ENCODE assay signal across 8 cellular contexts in the genomic region with DNA sequence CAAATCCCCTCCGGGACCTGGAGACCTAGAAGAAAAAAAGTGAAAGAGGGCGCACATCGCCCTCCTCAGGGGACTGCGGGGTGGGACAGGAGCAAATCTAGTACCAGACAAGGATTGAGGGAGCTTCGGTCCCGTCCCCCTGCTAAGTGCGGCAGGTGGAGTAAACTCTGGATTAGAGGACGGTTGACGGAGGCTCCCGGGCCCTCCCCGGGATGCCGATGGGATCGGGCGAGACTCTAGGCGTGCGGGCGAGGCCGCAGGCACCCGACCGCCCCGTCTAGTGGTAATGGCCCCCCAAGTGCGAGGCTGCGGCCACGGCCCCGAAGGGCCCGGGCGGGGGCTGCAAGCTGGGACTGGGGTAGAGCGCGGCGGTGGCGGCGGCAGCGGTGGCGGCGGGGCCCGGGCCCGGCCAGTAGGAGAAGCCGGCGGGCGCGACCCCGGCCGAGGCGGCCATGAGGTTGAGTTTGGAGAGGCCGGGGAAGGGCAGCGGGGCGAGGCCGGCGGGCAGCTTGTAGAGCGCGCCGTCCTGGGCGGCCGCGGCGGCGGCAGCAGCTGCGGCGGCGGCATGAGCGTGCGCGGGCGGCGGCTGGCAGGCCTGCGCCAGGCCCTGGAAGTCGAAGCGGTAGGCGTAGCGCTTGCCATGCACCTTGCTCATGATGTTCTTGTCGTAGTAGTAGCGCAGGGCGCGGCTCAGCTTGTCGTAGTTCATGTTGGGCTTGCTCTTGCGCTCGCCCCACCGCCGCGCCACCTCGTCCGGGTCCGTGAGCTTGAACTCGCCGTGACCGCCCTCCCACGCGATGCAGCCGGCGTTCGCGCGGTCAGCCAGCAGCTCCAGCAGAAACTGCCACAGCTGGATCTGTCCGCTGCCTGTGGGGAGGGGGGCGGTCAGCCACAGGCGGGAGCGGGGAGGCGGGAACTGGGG. TPM values are rescaled to one million over a fixed set of nuclear protein-coding genes. Genes with fewer than 3 reads are reported as not detected.
DNase-seq lines count a peak whose midpoint lies in the region; ATAC-seq, FAIRE-seq and TF ChIP-seq lines count a peak whose summit lies in the region.

No MANE protein-coding gene starts in this region.

- H4K8ac ChIP-seq in mesendoderm (ENCODE audit: low read depth, low read length): no peak overlapping the region

- peak overlapping the region; percentile 24 for H3K23ac ChIP-seq in mesendoderm (ENCODE audit: low read length)

- no peaks in the 10 kb centered on the region for H3F3A ChIP-seq in Loucy (ENCODE audit: low read depth)

- H3K18ac ChIP-seq in mesendoderm (ENCODE audit: low read length): no peak overlapping the region

- H3K9me3 Mint-ChIP-seq in CD4-positive, alpha-beta memory T cell: peaks cover 0 to 1% (median 0%) of the 10 kb centered on the region in 8 donors
- no peaks in the 10 kb centered on the region for H3K9me3 Mint-ChIP-seq in astrocyte (ENCODE audit: unreplicated experiment)

- DNase-seq in CD4-positive, alpha-beta memory T cell: peak in 3 of 5 donors; percentile 43 to 55 (median 44)
- DNase-seq in astrocyte (ENCODE audit: low read depth): peak; percentile 6
- DNase-seq in mesendoderm: peak; percentile 61
- DNase-seq in upper lobe of right lung: peak; percentile 67
- DNase-seq in dedifferentiated amniotic fluid mesenchymal stem cell (ENCODE audit: extremely low spot score): no peak
- no peak for DNase-seq in superior temporal gyrus (ENCODE audit: extremely low spot score)

- no peaks in the 10 kb centered on the region for H3K9me2 ChIP-seq in Loucy (replicated peaks; ENCODE audit: low read depth, low read length)

- TF ChIP-seq CTCF in Loucy (conservative IDR thresholded peaks at IDR 0.05; ENCODE audit: low read length): peak; percentile 62; the same call in 1 of the 2 replicates
- no peak for TF ChIP-seq CTCF in astrocyte (IDR thresholded peaks at IDR 0.05; ENCODE audit: insufficient read depth, low read depth, low read length)
- no peak for TF ChIP-seq CTCF in upper lobe of right lung (IDR thresholded peaks at IDR 0.05)

- H2AK5ac ChIP-seq in mesendoderm (ENCODE audit: low read length): no peak overlapping the region

- H4K20me1 ChIP-seq in Loucy (ENCODE audit: insufficient read depth, low read length, poor library complexity, severe bottlenecking) (no peaks in the 10 kb centered on the region), astrocyte (ENCODE audit: insufficient read depth, low read length) (peaks cover 10% of the 10 kb centered on the region)

- H3K79me1 ChIP-seq in mesendoderm (ENCODE audit: low read length): no peaks in the 10 kb centered on the region

- peak overlapping the region; percentile 85; the same call in 1 of the 2 replicates for H2AFZ ChIP-seq in Loucy (ENCODE audit: low read length)
- no peak overlapping the region for H2AFZ ChIP-seq in astrocyte (ENCODE audit: low read depth, low read length)

- peaks cover 41% of the 10 kb centered on the region for H3K4me1 ChIP-seq in CD4-positive, alpha-beta memory T cell (ENCODE audit: insufficient read depth, low read length)
- peaks cover 4% of the 10 kb centered on the region for H3K4me1 ChIP-seq in Loucy (ENCODE audit: insufficient read depth, low read length, poor library complexity, severe bottlenecking)
- H3K4me1 ChIP-seq in astrocyte (ENCODE audit: insufficient read depth, low read length): no peaks in the 10 kb centered on the region
- no peaks in the 10 kb centered on the region for H3K4me1 ChIP-seq in mesendoderm (ENCODE audit: control insufficient read depth, low read depth, low read length)
- H3K4me1 ChIP-seq in upper lobe of right lung: peaks cover 45% of the 10 kb centered on the region

- ATAC-seq in upper lobe of right lung (peak; percentile 48), GM21786 (IDR thresholded peaks at IDR 0.05; ENCODE audit: unreplicated experiment) (no peak)

- H3K27ac Mint-ChIP-seq in CD4-positive, alpha-beta memory T cell: peak overlapping the region in 1 of 7 donors; percentile 77
- no peak overlapping the region for H3K27ac Mint-ChIP-seq in astrocyte (ENCODE audit: unreplicated experiment)

- peak overlapping the region; percentile 89 for H3K4me2 ChIP-seq in Loucy (ENCODE audit: low read depth, low read length, poor library complexity, severe bottlenecking)
- peak overlapping the region; percentile 55 for H3K4me2 ChIP-seq in astrocyte (ENCODE audit: low read length)
- H3K4me2 ChIP-seq in mesendoderm (ENCODE audit: low read length): peak overlapping the region; percentile 31

- peak overlapping the region; percentile 42 to 47 for H3K4me3 ChIP-seq in CD4-positive, alpha-beta memory T cell (ENCODE audit: low read length in 2 of 2)
- H3K4me3 ChIP-seq in Loucy (ENCODE audit: low read length, poor library complexity, severe bottlenecking): peak overlapping the region; percentile 78
- H3K4me3 ChIP-seq in astrocyte (ENCODE audit: insufficient read depth, low read depth, low read length): no peak overlapping the region
- no peak overlapping the region for H3K4me3 ChIP-seq in mesendoderm (ENCODE audit: low read length)
- H3K4me3 ChIP-seq in upper lobe of right lung: peak overlapping the region; percentile 23

- H3K27me3 Mint-ChIP-seq in CD4-positive, alpha-beta memory T cell: peaks cover 61 to 67% of the 10 kb centered on the region in 2 donors
- peaks cover 77% of the 10 kb centered on the region for H3K27me3 Mint-ChIP-seq in astrocyte (ENCODE audit: low read depth, unreplicated experiment)

- no peak overlapping the region for H4K5ac ChIP-seq in mesendoderm (ENCODE audit: low read length)

- no peak overlapping the region for H2BK15ac ChIP-seq in mesendoderm (replicated peaks; ENCODE audit: low read depth)

- no peak for FAIRE-seq in astrocyte (lab: Jason Lieb, UNC)

- H3K4ac ChIP-seq in mesendoderm (ENCODE audit: low read depth, low read length): no peak overlapping the region

- POLR2A ChIA-PET in CD4-positive, alpha-beta memory T cell (lab: Charles Lee; ENCODE audit: partially characterized antibody): interaction anchor here (1.3 kb wide), 1 partner anchor 11 kb away, joined by 4 read pairs; no protein-coding TSS in a partner anchor

- no peaks in the 10 kb centered on the region for H3K36me3 Mint-ChIP-seq in CD4-positive, alpha-beta memory T cell
- H3K36me3 Mint-ChIP-seq in astrocyte (ENCODE audit: low read depth, unreplicated experiment): peaks cover 2% of the 10 kb centered on the region

- H3K79me2 ChIP-seq in Loucy (ENCODE audit: insufficient read depth, low read length) (no peaks in the 10 kb centered on the region), astrocyte (ENCODE audit: insufficient read depth, low read length) (no peaks in the 10 kb centered on the region), mesendoderm (ENCODE audit: control insufficient read depth, insufficient read depth, low read length) (no peaks in the 10 kb centered on the region)

- no peak overlapping the region for H2BK120ac ChIP-seq in mesendoderm (ENCODE audit: low read depth, low read length)

- no CpG with 5 or more reads among the region's 98 CpGs for WGBS in mesendoderm (ENCODE audit: extremely low coverage, insufficient coverage, low lambda C conversion rate)

- H3K36me3 ChIP-seq in CD4-positive, alpha-beta memory T cell (ENCODE audit: insufficient read depth, low read length): no peaks in the 10 kb centered on the region
- no peaks in the 10 kb centered on the region for H3K36me3 ChIP-seq in Loucy (ENCODE audit: insufficient read depth, low read length)
- no peaks in the 10 kb centered on the region for H3K36me3 ChIP-seq in astrocyte (ENCODE audit: insufficient read depth, low read length)
- H3K36me3 ChIP-seq in mesendoderm (ENCODE audit: control insufficient read depth, insufficient read depth, low read length): no peaks in the 10 kb centered on the region
- no peaks in the 10 kb centered on the region for H3K36me3 ChIP-seq in upper lobe of right lung

- peaks cover 14 to 53% (median 22%) of the 10 kb centered on the region in 4 donors for H3K4me1 Mint-ChIP-seq in CD4-positive, alpha-beta memory T cell
- H3K4me1 Mint-ChIP-seq in astrocyte (ENCODE audit: low read depth, unreplicated experiment): peaks cover 4% of the 10 kb centered on the region

- H3K9me3 ChIP-seq in CD4-positive, alpha-beta memory T cell (ENCODE audit: control insufficient read depth in 1 of 2, low read length in 2 of 2): no peaks in the 10 kb centered on the region
- H3K9me3 ChIP-seq in Loucy (ENCODE audit: insufficient read depth, low read depth, low read length) (no peaks in the 10 kb centered on the region), astrocyte (ENCODE audit: insufficient read depth, low read depth, low read length) (peaks cover 6% of the 10 kb centered on the region), upper lobe of right lung (no peaks in the 10 kb centered on the region)

- no peak overlapping the region for H2BK5ac ChIP-seq in mesendoderm (ENCODE audit: low read length)

- H3K27ac ChIP-seq in CD4-positive, alpha-beta memory T cell (ENCODE audit: low read depth, low read length): no peak overlapping the region
- H3K27ac ChIP-seq in astrocyte (ENCODE audit: low read depth, low read length): no peak overlapping the region
- no peak overlapping the region for H3K27ac ChIP-seq in mesendoderm (ENCODE audit: low read depth, low read length)
- no peak overlapping the region for H3K27ac ChIP-seq in upper lobe of right lung

- intact Hi-C loops in CD4-positive, alpha-beta memory T cell (cut with micrococcal nuclease): loop anchor here (2.0 kb wide), 2 partner anchors 21 to 173 kb away; no protein-coding TSS in a partner anchor
- intact Hi-C loops in upper lobe of right lung (cut with DNase I): no loop called here

- H3K56ac ChIP-seq in mesendoderm (ENCODE audit: low read length): peak overlapping the region; percentile 49

- CTCF ChIA-PET in CD4-positive, alpha-beta memory T cell (lab: Charles Lee; ENCODE audit: partially characterized antibody): interaction anchor here (0.9 to 3.6 kb wide), 7 partner anchors 10 to 313 kb away, joined by 3 to 53 read pairs (median 7); partner anchors contain the start of gene CRYBA2

- peaks cover 45% of the 10 kb centered on the region for H3K27me3 ChIP-seq in CD4-positive, alpha-beta memory T cell (ENCODE audit: insufficient read depth, low read length)
- H3K27me3 ChIP-seq in Loucy (ENCODE audit: insufficient read depth, low read length, poor library complexity, severe bottlenecking) (no peaks in the 10 kb centered on the region), astrocyte (ENCODE audit: insufficient read depth, low read length) (peaks cover 70% of the 10 kb centered on the region), mesendoderm (ENCODE audit: insufficient read depth, low read length, poor library complexity) (peaks cover 54% of the 10 kb centered on the region), upper lobe of right lung (peaks cover 97% of the 10 kb centered on the region)

- H3K9ac ChIP-seq in Loucy (ENCODE audit: low read depth, low read length, poor library complexity, severe bottlenecking) (peak overlapping the region; percentile 68), astrocyte (ENCODE audit: low read length) (no peak overlapping the region), mesendoderm (ENCODE audit: low read length) (no peak overlapping the region)

- peak overlapping the region; percentile 67 to 92 (median 85) for H3K4me3 Mint-ChIP-seq in CD4-positive, alpha-beta memory T cell
- H3K4me3 Mint-ChIP-seq in astrocyte (ENCODE audit: unreplicated experiment): no peak overlapping the region

RNA-seq across cellular contexts. Expression of gene FEV, which starts 3.3 kb away (rescaled TPM):
- total RNA-seq in CD4-positive, alpha-beta memory T cell: not detected
- not detected for polyA plus RNA-seq in CD4-positive, alpha-beta memory T cell
- not detected in 2 replicates for total RNA-seq in astrocyte
- 0.13 TPM for polyA plus RNA-seq in mesendoderm (2013, experiment 1 of 2)
- 0.10 TPM for polyA plus RNA-seq in mesendoderm (2013, experiment 2 of 2)
- not detected for total RNA-seq in upper lobe of right lung

RNA-seq across cellular contexts. Expression of gene CRYBA2, which starts 11.6 kb away (rescaled TPM):
- total RNA-seq in CD4-positive, alpha-beta memory T cell: not detected
- not detected for polyA plus RNA-seq in CD4-positive, alpha-beta memory T cell
- not detected in 2 replicates for total RNA-seq in astrocyte
- 0.10 TPM for polyA plus RNA-seq in mesendoderm (2013, experiment 1 of 2)
- polyA plus RNA-seq in mesendoderm (2013, experiment 2 of 2): not detected
- total RNA-seq in upper lobe of right lung: not detected

RNA-seq across cellular contexts. Expression of gene CDK5R2, which starts 22.2 kb away (rescaled TPM):
- not detected for total RNA-seq in CD4-positive, alpha-beta memory T cell
- not detected for polyA plus RNA-seq in CD4-positive, alpha-beta memory T cell
- total RNA-seq in astrocyte (0.75 and 1.1 TPM in 2 replicates), upper lobe of right lung (not detected)
- polyA plus RNA-seq in mesendoderm (2013, experiment 1 of 2): 0.11 TPM
- 0.15 TPM for polyA plus RNA-seq in mesendoderm (2013, experiment 2 of 2)

RNA-seq across cellular contexts. Expression of gene CFAP65, which starts 59.7 kb away (rescaled TPM):
- total RNA-seq in CD4-positive, alpha-beta memory T cell: not detected
- polyA plus RNA-seq in CD4-positive, alpha-beta memory T cell: not detected
- 0.22 and 0.27 TPM in 2 replicates for total RNA-seq in astrocyte
- polyA plus RNA-seq in mesendoderm (2013, experiment 1 of 2): 0.22 TPM
- 0.18 TPM for polyA plus RNA-seq in mesendoderm (2013, experiment 2 of 2)
- not detected for total RNA-seq in upper lobe of right lung

Comparison
In these comparisons a context has a peak if more than half of its experiments do, and no peak if none do; other contexts are left out.
1. DNase-seq: peak in CD4-positive, alpha-beta memory T cell (3 of 5), astrocyte (single experiment), mesendoderm (single experiment) and upper lobe of right lung (single experiment); none in dedifferentiated amniotic fluid mesenchymal stem cell (single experiment) and superior temporal gyrus (single experiment).
2. H3K4me3 ChIP-seq: peak in CD4-positive, alpha-beta memory T cell (2 of 2), Loucy (single experiment) and upper lobe of right lung (single experiment); none in astrocyte (single experiment) and mesendoderm (single experiment).
3. H3K4me2 ChIP-seq: peak in every context shown above with its lines; median percentile 89 in Loucy; 55 in astrocyte; 31 in mesendoderm.